In the genomic region with DNA sequence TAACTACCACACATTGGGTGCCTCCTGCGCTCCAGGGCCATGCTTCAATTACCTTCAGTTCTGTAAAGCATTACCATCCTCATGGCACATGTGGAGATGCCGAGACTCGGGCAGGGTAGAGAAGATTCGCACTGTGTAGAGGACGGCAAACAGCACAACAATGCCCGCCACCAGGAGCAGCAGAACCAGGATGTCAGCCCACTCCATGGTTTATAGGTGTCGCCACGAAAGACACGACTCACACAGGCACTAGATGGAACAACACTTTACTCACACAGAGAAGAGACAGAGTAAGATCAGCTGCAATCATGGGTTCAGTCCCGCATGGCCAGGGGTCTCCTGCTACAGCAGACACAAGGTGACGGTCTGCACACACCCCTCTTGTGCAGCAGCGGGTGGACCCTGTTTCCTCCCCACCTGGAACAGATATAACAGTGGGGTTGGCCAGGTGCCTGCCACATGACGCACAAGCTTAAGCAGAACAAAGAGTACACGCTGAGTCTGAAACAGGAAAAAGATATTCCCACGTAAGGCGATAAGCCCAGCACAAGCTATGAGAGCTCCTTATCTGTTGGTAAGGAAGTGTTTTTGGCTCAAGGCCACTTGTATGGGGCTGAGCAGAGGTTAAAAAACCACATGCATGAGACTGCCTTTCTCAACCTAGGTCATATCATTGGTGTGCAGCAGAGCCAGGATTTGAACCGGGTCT, we compare ENCODE assay signal across 16 cellular contexts. TPM values are rescaled to one million over a fixed set of nuclear protein-coding genes. Genes with fewer than 3 reads are reported as not detected.
DNase-seq lines count a peak whose midpoint lies in the region; ATAC-seq, FAIRE-seq and TF ChIP-seq lines count a peak whose summit lies in the region.
"Had no signal": no experiment of that assay in that cellular context is flagged by ENCODE, and none has a peak within 500 bp of the region (broad histone marks: within the 10 kb centered on the region; RNA-seq: fewer than 3 reads in every experiment).

No MANE protein-coding gene starts in this region.

- H4K20me1 ChIP-seq in Loucy (ENCODE audit: insufficient read depth, low read length, poor library complexity, severe bottlenecking) (no peaks in the 10 kb centered on the region), astrocyte (ENCODE audit: insufficient read depth, low read length) (no peaks in the 10 kb centered on the region)

- peak overlapping the region; percentile 5 for H3K4me2 ChIP-seq in Loucy (ENCODE audit: low read depth, low read length, poor library complexity, severe bottlenecking)
- no peak overlapping the region for H3K4me2 ChIP-seq in astrocyte (ENCODE audit: low read length)

- peaks cover 60% of the 10 kb centered on the region for H3K27me3 Mint-ChIP-seq in astrocyte (ENCODE audit: low read depth, unreplicated experiment)

- H3K4me1 ChIP-seq in Loucy (ENCODE audit: insufficient read depth, low read length, poor library complexity, severe bottlenecking) (no peaks in the 10 kb centered on the region), astrocyte (ENCODE audit: insufficient read depth, low read length) (peaks cover 11% of the 10 kb centered on the region), gastrocnemius medialis (no peaks in the 10 kb centered on the region)

- H3K9me2 ChIP-seq in Loucy (replicated peaks; ENCODE audit: low read depth, low read length): no peaks in the 10 kb centered on the region

- in situ Hi-C loops in gastrocnemius medialis (cut with MboI; ENCODE audit: low sequenced_read_pairs in 4 of 4): no loop called here

- H3K4me1 Mint-ChIP-seq in astrocyte (ENCODE audit: low read depth, unreplicated experiment): peaks cover 5% of the 10 kb centered on the region

- no peaks in the 10 kb centered on the region for H3K36me3 Mint-ChIP-seq in astrocyte (ENCODE audit: low read depth, unreplicated experiment)
- H3K36me3 Mint-ChIP-seq: activated naive CD8-positive, alpha-beta T cell treated with anti-CD3 and anti-CD28 coated beads for 36 hours; CD8-positive, alpha-beta T cell; natural killer cell treated with Interleukin-12 subunit alpha and Interleukin-12 subunit beta and Interleukin-15 and Interleukin-18, amount 100 ng/mL, for 72 hours had no signal

- no peak overlapping the region for H3K27ac Mint-ChIP-seq in astrocyte (ENCODE audit: unreplicated experiment)
- H3K27ac Mint-ChIP-seq: activated naive CD8-positive, alpha-beta T cell treated with anti-CD3 and anti-CD28 coated beads for 36 hours; CD8-positive, alpha-beta T cell; HFFc6; natural killer cell treated with Interleukin-12 subunit alpha and Interleukin-12 subunit beta and Interleukin-15 and Interleukin-18, amount 100 ng/mL, for 72 hours had no signal

- peaks cover 5% of the 10 kb centered on the region for H3K9me3 Mint-ChIP-seq in astrocyte (ENCODE audit: unreplicated experiment)
- H3K9me3 Mint-ChIP-seq: activated naive CD8-positive, alpha-beta T cell treated with anti-CD3 and anti-CD28 coated beads for 36 hours; CD8-positive, alpha-beta T cell; HFFc6; natural killer cell treated with Interleukin-12 subunit alpha and Interleukin-12 subunit beta and Interleukin-15 and Interleukin-18, amount 100 ng/mL, for 72 hours had no signal

- H3K27me3 ChIP-seq in Loucy (ENCODE audit: insufficient read depth, low read length, poor library complexity, severe bottlenecking) (no peaks in the 10 kb centered on the region), astrocyte (ENCODE audit: insufficient read depth, low read length) (peaks cover 24% of the 10 kb centered on the region), gastrocnemius medialis (peaks cover 6 to 17% (median 10%) of the 10 kb centered on the region in 3 donors)

- no peak overlapping the region for H3K9ac ChIP-seq in Loucy (ENCODE audit: low read depth, low read length, poor library complexity, severe bottlenecking)
- H3K9ac ChIP-seq in astrocyte (ENCODE audit: low read length): no peak overlapping the region

- ATAC-seq in left cardiac atrium: peak; percentile 80 to 93
- ATAC-seq in gastrocnemius medialis: peak; percentile 58 to 78
- no peak for ATAC-seq in GM19455 (IDR thresholded peaks at IDR 0.05; ENCODE audit: unreplicated experiment)
- no peak for ATAC-seq in HG03108 (IDR thresholded peaks at IDR 0.05; ENCODE audit: unreplicated experiment)
- ATAC-seq: CD8-positive, alpha-beta T cell; natural killer cell treated with Interleukin-12 subunit alpha and Interleukin-12 subunit beta and Interleukin-15 and Interleukin-18, amount 100 ng/mL, for 72 hours had no signal

- H2AFZ ChIP-seq in Loucy (ENCODE audit: low read length) (no peak overlapping the region), astrocyte (ENCODE audit: low read depth, low read length) (no peak overlapping the region)

- peak; percentile 68 for DNase-seq in astrocyte (ENCODE audit: low read depth)
- peak; percentile 90 for DNase-seq in left cardiac atrium
- peak in 1 of 2 donors; percentile 19 for DNase-seq in gastrocnemius medialis
- DNase-seq in NCI-H1417 (lab: John Stamatoyannopoulos, UW): no peak
- DNase-seq in GM12891 (ENCODE audit: insufficient read length, low spot score): no peak
- DNase-seq: activated naive CD8-positive, alpha-beta T cell treated with anti-CD3 and anti-CD28 coated beads for 36 hours; CD8-positive, alpha-beta T cell; effector CD4-positive, alpha-beta T cell; HFFc6; NK-92 treated with Interleukin-12 subunit alpha and Interleukin-12 subunit beta, amount 100 ng/mL, for 24 hours; stimulated activated CD4-positive, alpha-beta T cell treated with anti-CD3 and anti-CD28 coated beads, Interleukin-15, amount 100 ng/mL, for 24 hours had no signal

- TF ChIP-seq POLR2A in gastrocnemius medialis (IDR thresholded peaks at IDR 0.05) (peak in 1 of 2 donors; percentile 36), GM12891 (IDR thresholded peaks at IDR 0.05; ENCODE audit: low read depth, low read length) (no peak)

- H3K36me3 ChIP-seq in Loucy (ENCODE audit: insufficient read depth, low read length): no peaks in the 10 kb centered on the region
- no peaks in the 10 kb centered on the region for H3K36me3 ChIP-seq in astrocyte (ENCODE audit: insufficient read depth, low read length)
- no peaks in the 10 kb centered on the region for H3K36me3 ChIP-seq in gastrocnemius medialis

- H3K4me3 ChIP-seq in Loucy (ENCODE audit: low read length, poor library complexity, severe bottlenecking): no peak overlapping the region
- H3K4me3 ChIP-seq in astrocyte (ENCODE audit: insufficient read depth, low read depth, low read length): no peak overlapping the region
- H3K4me3 ChIP-seq in gastrocnemius medialis: peak overlapping the region in 1 of 4 donors; percentile 3

- no peak for FAIRE-seq in astrocyte (lab: Jason Lieb, UNC)
- FAIRE-seq in GM12891 (lab: Jason Lieb, UNC): no peak

- H3K79me2 ChIP-seq in Loucy (ENCODE audit: insufficient read depth, low read length) (no peaks in the 10 kb centered on the region), astrocyte (ENCODE audit: insufficient read depth, low read length) (no peaks in the 10 kb centered on the region)

- H3K9me3 ChIP-seq in Loucy (ENCODE audit: insufficient read depth, low read depth, low read length) (no peaks in the 10 kb centered on the region), astrocyte (ENCODE audit: insufficient read depth, low read depth, low read length) (no peaks in the 10 kb centered on the region), gastrocnemius medialis (no peaks in the 10 kb centered on the region)

- H3K27ac ChIP-seq in astrocyte (ENCODE audit: low read depth, low read length) (no peak overlapping the region), gastrocnemius medialis (peak overlapping the region in 1 of 4 donors; percentile 19)

- TF ChIP-seq CTCF in Loucy (conservative IDR thresholded peaks at IDR 0.05; ENCODE audit: low read length) (no peak), astrocyte (IDR thresholded peaks at IDR 0.05; ENCODE audit: insufficient read depth, low read depth, low read length) (no peak), gastrocnemius medialis (IDR thresholded peaks at IDR 0.05 in 4 of 5, conservative IDR thresholded peaks at IDR 0.05 in 1 of 5) (no peak)

- no peaks in the 10 kb centered on the region for H3F3A ChIP-seq in Loucy (ENCODE audit: low read depth)

- no peak overlapping the region for H3K4me3 Mint-ChIP-seq in astrocyte (ENCODE audit: unreplicated experiment)
- H3K4me3 Mint-ChIP-seq: activated naive CD8-positive, alpha-beta T cell treated with anti-CD3 and anti-CD28 coated beads for 36 hours; CD8-positive, alpha-beta T cell; HFFc6; natural killer cell treated with Interleukin-12 subunit alpha and Interleukin-12 subunit beta and Interleukin-15 and Interleukin-18, amount 100 ng/mL, for 72 hours had no signal

- intact Hi-C loops in left cardiac atrium (cut with DNase I) (loop anchor here in 1 of 2 donors (5.0 kb wide), 2 partner anchors 36 to 69 kb away; no protein-coding TSS in a partner anchor), gastrocnemius medialis (cut with DNase I; ENCODE audit: low total_unique reads) (no loop called here)

TF ChIP-seq in GM12891, 5 proteins besides CTCF, POLR2A, EP300 and RAD21:
- no peak for TF ChIP-seq PAX5 (IDR thresholded peaks at IDR 0.05; ENCODE audit: insufficient read depth, low read length, severe bottlenecking)
- no peak for TF ChIP-seq SPI1 (IDR thresholded peaks at IDR 0.05; ENCODE audit: low read depth, low read length)
- no peak for TF ChIP-seq POU2F2 (IDR thresholded peaks at IDR 0.05; ENCODE audit: low read depth, low read length)
- no peak for TF ChIP-seq TAF1 (IDR thresholded peaks at IDR 0.05; ENCODE audit: low read depth, low read length)
- TF ChIP-seq POLR2AphosphoS5 (IDR thresholded peaks at IDR 0.05; ENCODE audit: low read depth, low read length): no peak

RNA-seq across cellular contexts. Expression of a gene that starts 2.5 kb away (rescaled TPM):
- total RNA-seq in astrocyte: not detected in 2 replicates
- total RNA-seq in left cardiac atrium: not detected
- not detected for total RNA-seq in gastrocnemius medialis
- not detected for polyA plus RNA-seq in GM12891 (2012; ENCODE audit: low read depth, missing spikeins)
- total RNA-seq: activated naive CD8-positive, alpha-beta T cell treated with anti-CD3 and anti-CD28 coated beads for 36 hours; CD8-positive, alpha-beta T cell; HFFc6; natural killer cell treated with Interleukin-12 subunit alpha and Interleukin-12 subunit beta and Interleukin-15 and Interleukin-18, amount 100 ng/mL, for 72 hours; T-helper 1 cell treated with Interleukin-12 subunit alpha and Interleukin-12 subunit beta and Interleukin-4 antibody, amounts not matched to agents 30 ng/mL and 1 ng/mL, for 36 hours had no signal

RNA-seq across cellular contexts. Expression of a gene that starts 55.4 kb away (rescaled TPM):
- 280 and 384 TPM in 2 replicates for total RNA-seq in astrocyte
- 10 to 100 TPM; 12.0 to 31.5 TPM for total RNA-seq in left cardiac atrium
- 10 to 100 TPM in 1 of 4 donors, 1 to 10 TPM in 3; 4.9 to 11.2 (median 5.7) TPM for total RNA-seq in gastrocnemius medialis
- not detected for polyA plus RNA-seq in GM12891 (2012; ENCODE audit: low read depth, missing spikeins)

Comparison
In these comparisons a context has a peak if more than half of its experiments do, and no peak if none do; other contexts are left out.
1. DNase-seq: peak in astrocyte (single experiment) and left cardiac atrium (single experiment); none in NCI-H1417 (0 of 3) and GM12891 (single experiment).
2. ATAC-seq: peak in left cardiac atrium (2 of 2) and gastrocnemius medialis (2 of 2); none in GM19455 (single experiment) and HG03108 (single experiment).